Comparison of ENCODE assay signal across 11 cellular contexts in genomic region chr5:57435701-57436134, GRCh38. TPM values are rescaled to one million over a fixed set of nuclear protein-coding genes. Genes with fewer than 3 reads are reported as not detected.
A peak's percentile ranks its signal among the peaks of the same experiment; 100 is the strongest.
DNase-seq lines count a peak whose midpoint lies in the region; ATAC-seq, FAIRE-seq and TF ChIP-seq lines count a peak whose summit lies in the region.
"Had no signal": no experiment of that assay in that cellular context is flagged by ENCODE, and none has a peak within 500 bp of the region (broad histone marks: within the 10 kb centered on the region; RNA-seq: fewer than 3 reads in every experiment).

No MANE protein-coding gene starts in this region.

- no peaks in the 10 kb centered on the region for H3K36me3 ChIP-seq in HepG2 (replicated peaks in 1 of 2; ENCODE audit: control insufficient read depth in 1 of 2, insufficient read depth in 2 of 2, low read length in 2 of 2)
- H3K36me3 ChIP-seq in OCI-LY7 (ENCODE audit: insufficient read depth, low read length): no peaks in the 10 kb centered on the region

- TF ChIP-seq RAD21 in HepG2 (CRISPR knock-in tag; IDR thresholded peaks at IDR 0.05): no peak

- H3K9me3 ChIP-seq in HepG2 (ENCODE audit: low read length): no peaks in the 10 kb centered on the region
- H3K9me3 ChIP-seq in OCI-LY7 (ENCODE audit: low read length): no peaks in the 10 kb centered on the region

- no peaks in the 10 kb centered on the region for H3K9me2 ChIP-seq in OCI-LY7 (ENCODE audit: insufficient read depth, low read length)

- no peaks in the 10 kb centered on the region for H3K27me3 Mint-ChIP-seq in MCF 10A (ENCODE audit: insufficient read depth, unreplicated experiment)
- H3K27me3 Mint-ChIP-seq in activated CD8-positive, alpha-beta T cell treated with anti-CD3 and anti-CD28 coated beads for 36 hours: peaks cover 6% of the 10 kb centered on the region

- no peak for FAIRE-seq in HepG2 (lab: Jason Lieb, UNC)

- H3K27ac ChIP-seq in HepG2 (ENCODE audit: extremely low read length, insufficient read depth, low read length) (no peak overlapping the region), OCI-LY7 (ENCODE audit: low read depth, low read length, poor library complexity, severe bottlenecking) (no peak overlapping the region)
- H3K27ac ChIP-seq: SK-N-MC had no signal

- TF ChIP-seq POLR2A in HepG2 (IDR thresholded peaks at IDR 0.05; ENCODE audit: insufficient read depth in 1 of 2, low read depth in 2 of 2, low read length in 2 of 2): no peak

- H3K4me2 ChIP-seq in HepG2 (ENCODE audit: low read depth, low read length): no peak overlapping the region
- no peak overlapping the region for H3K4me2 ChIP-seq in OCI-LY7 (ENCODE audit: low read length)

- H2AFZ ChIP-seq in HepG2 (ENCODE audit: low read length): no peak overlapping the region
- H2AFZ ChIP-seq in OCI-LY7 (ENCODE audit: low read length): no peak overlapping the region

- peak; percentile 91 for DNase-seq in A172 (ENCODE audit: low spot score)
- DNase-seq in HuH-7 (ENCODE audit: low spot score): peak; percentile 14
- DNase-seq in MCF 10A (ENCODE audit: unreplicated experiment): peak; percentile 59
- peak; percentile 23 for DNase-seq in HepG2 (ENCODE audit: low spot score)
- no peak for DNase-seq in OCI-LY7 (ENCODE audit: low spot score)
- DNase-seq in activated CD8-positive, alpha-beta T cell treated with anti-CD3 and anti-CD28 coated beads for 36 hours: no peak
- no peak for DNase-seq in NCI-H2196 treated with DMSO at 0.1 percent for 48 hours (lab: John Stamatoyannopoulos, UW; ENCODE audit: unreplicated experiment)
- DNase-seq: 8988T, NCI-H2171 had no signal

- TF ChIP-seq CTCF in MCF 10A (IDR thresholded peaks at IDR 0.05; ENCODE audit: unreplicated experiment) (no peak), HepG2 (CRISPR knock-in tag; IDR thresholded peaks at IDR 0.05) (no peak), OCI-LY7 (conservative IDR thresholded peaks at IDR 0.05; ENCODE audit: low read length) (no peak)
- no peak for TF ChIP-seq CTCF in activated CD8-positive, alpha-beta T cell treated with anti-CD3 and anti-CD28 coated beads for 36 hours (IDR thresholded peaks at IDR 0.05)

- 0 out of 5 replicates have a peak, but pooled peaks cover 0 to 3% of the 10 kb centered on the region in 2 experiments for H3K27me3 ChIP-seq in HepG2 (ENCODE audit: control insufficient read depth in 1 of 2, insufficient read depth in 2 of 2, low read length in 2 of 2)

- POLR2A ChIA-PET in MCF 10A (lab: Yijun Ruan, JAX) (interaction anchor here (1.0 to 1.5 kb wide), 2 partner anchors 18 to 60 kb away, joined by 3 read pairs; no protein-coding TSS in a partner anchor), HepG2 (lab: Yijun Ruan, JAX) (no interaction called here), OCI-LY7 (lab: Charles Lee) (no interaction called here)
- POLR2A ChIA-PET in activated CD8-positive, alpha-beta T cell treated with anti-CD3 and anti-CD28 coated beads for 36 hours (lab: Charles Lee): no interaction called here

- peaks cover 32% of the 10 kb centered on the region for H3K4me1 Mint-ChIP-seq in MCF 10A (ENCODE audit: insufficient read depth, unreplicated experiment)
- H3K4me1 Mint-ChIP-seq in activated CD8-positive, alpha-beta T cell treated with anti-CD3 and anti-CD28 coated beads for 36 hours (ENCODE audit: low read depth): no peaks in the 10 kb centered on the region

- no peaks in the 10 kb centered on the region for H4K20me1 ChIP-seq in HepG2 (ENCODE audit: insufficient read depth, low read length)
- no peaks in the 10 kb centered on the region for H4K20me1 ChIP-seq in OCI-LY7 (ENCODE audit: insufficient read depth, low read length)

- intact Hi-C loops in MCF 10A (cut with micrococcal nuclease): no loop called here
- intact Hi-C loops in HepG2 (cut with micrococcal nuclease; ENCODE audit: unreplicated experiment): no loop called here
- intact Hi-C loops in OCI-LY7 (cut with micrococcal nuclease; ENCODE audit: unreplicated experiment): loop anchor here (10.0 kb wide), 1 partner anchor 141 kb away; no protein-coding TSS in a partner anchor
- intact Hi-C loops in activated CD8-positive, alpha-beta T cell treated with anti-CD3 and anti-CD28 coated beads for 36 hours (cut with micrococcal nuclease): no loop called here

- ATAC-seq in HepG2 (no peak), HG02885 (IDR thresholded peaks at IDR 0.05; ENCODE audit: poor library complexity, unreplicated experiment) (no peak)
- no peak for ATAC-seq in activated CD8-positive, alpha-beta T cell treated with anti-CD3 and anti-CD28 coated beads for 36 hours

- H3K9ac ChIP-seq in HepG2 (ENCODE audit: insufficient read depth, low read depth, low read length): no peak overlapping the region

- no peak overlapping the region for H3K4me3 Mint-ChIP-seq in MCF 10A (ENCODE audit: unreplicated experiment)
- H3K4me3 Mint-ChIP-seq in activated CD8-positive, alpha-beta T cell treated with anti-CD3 and anti-CD28 coated beads for 36 hours: no peak overlapping the region

- BruUV-seq in MCF 10A (replicated peaks; lab: Mats Ljungman, UMichigan) (no TSS peak), HepG2 (replicated peaks; lab: Mats Ljungman, UMichigan) (no TSS peak), OCI-LY7 (replicated peaks; lab: Mats Ljungman, UMichigan) (no TSS peak)

- H3K79me2 ChIP-seq in HepG2 (ENCODE audit: insufficient read depth, low read length) (no peaks in the 10 kb centered on the region), OCI-LY7 (ENCODE audit: insufficient read depth, low read depth, low read length) (no peaks in the 10 kb centered on the region)

- 0% methylated on average over 2 of the region's 2 CpGs for WGBS in HepG2 (ENCODE audit: low lambda C conversion rate)

- TF ChIP-seq EP300 in HepG2 (IDR thresholded peaks at IDR 0.05; ENCODE audit: low read depth in 2 of 2, low read length in 2 of 2) (no peak), HepG2 (CRISPR knock-in tag; IDR thresholded peaks at IDR 0.05; ENCODE audit: borderline replicate concordance) (no peak)

- H3K4me3 ChIP-seq in HepG2 (replicated peaks in 1 of 3; ENCODE audit: insufficient read depth in 1 of 3, low read depth in 2 of 3, low read length in 3 of 3): no peak overlapping the region
- H3K4me3 ChIP-seq in OCI-LY7 (ENCODE audit: low read depth, low read length, poor library complexity, severe bottlenecking): no peak overlapping the region
- H3K4me3 ChIP-seq: SK-N-MC had no signal

- no peaks in the 10 kb centered on the region for H3K9me3 Mint-ChIP-seq in MCF 10A (ENCODE audit: unreplicated experiment)
- no peaks in the 10 kb centered on the region for H3K9me3 Mint-ChIP-seq in activated CD8-positive, alpha-beta T cell treated with anti-CD3 and anti-CD28 coated beads for 36 hours

- H3K36me3 Mint-ChIP-seq in MCF 10A (ENCODE audit: insufficient read depth, unreplicated experiment): no peaks in the 10 kb centered on the region
- no peaks in the 10 kb centered on the region for H3K36me3 Mint-ChIP-seq in activated CD8-positive, alpha-beta T cell treated with anti-CD3 and anti-CD28 coated beads for 36 hours (ENCODE audit: low read depth)

- in situ Hi-C loops in HepG2 (cut with HindIII; ENCODE audit: extremely low pct_ligation_motif_present, low pct_unique_long_range_greater_than_20kb): no loop called here

- H3K4me1 ChIP-seq in HepG2 (ENCODE audit: insufficient read depth, low read length) (no peaks in the 10 kb centered on the region), OCI-LY7 (ENCODE audit: insufficient read depth, low read length, poor library complexity, severe bottlenecking) (no peaks in the 10 kb centered on the region)

- H3K27ac Mint-ChIP-seq in MCF 10A (ENCODE audit: low read depth, unreplicated experiment): peak overlapping the region; percentile 32
- no peak overlapping the region for H3K27ac Mint-ChIP-seq in activated CD8-positive, alpha-beta T cell treated with anti-CD3 and anti-CD28 coated beads for 36 hours

- CTCF ChIA-PET in MCF 10A (lab: Yijun Ruan, JAX): interaction anchor here (0.8 to 1.0 kb wide), 3 partner anchors 19 to 920 kb away, joined by 3 read pairs; no protein-coding TSS in a partner anchor
- CTCF ChIA-PET in HepG2 (lab: Yijun Ruan, JAX; ENCODE audit: low intra/inter-chr PET ratio, low total read pairs): no interaction called here
- CTCF ChIA-PET in OCI-LY7 (lab: Charles Lee; ENCODE audit: unreplicated experiment): no interaction called here
- CTCF ChIA-PET in activated CD8-positive, alpha-beta T cell treated with anti-CD3 and anti-CD28 coated beads for 36 hours (lab: Charles Lee): no interaction called here

RNA-seq across cellular contexts. Expression of gene ACTBL2, which starts 46.9 kb away (rescaled TPM):
- 0.05 TPM in 1 of 2 replicates, not detected in the other for total RNA-seq in A172 (2014; rRNA removed; shearing (Covaris generic))
- total RNA-seq in MCF 10A (2022): 0.10 TPM in 1 of 2 replicates, not detected in the other
- not detected in 2 replicates for total RNA-seq in HepG2 (2016; rRNA removed; fragmentation: Illumina TruSeq; extraction: Trizol)
- not detected in 2 replicates for total RNA-seq in HepG2 (2016; cell fraction: cytosol; rRNA removed; fragmentation: Illumina TruSeq; extraction: Trizol; ENCODE audit: low read depth)
- not detected in 2 replicates for total RNA-seq in HepG2 (2016; cell fraction: insoluble cytoplasmic fraction; rRNA removed; fragmentation: Illumina TruSeq; extraction: Trizol)
- total RNA-seq in HepG2 (2016; cell fraction: membrane; rRNA removed; fragmentation: Illumina TruSeq; extraction: Trizol): not detected in 2 replicates
- not detected in 2 replicates for total RNA-seq in HepG2 (2016; cell fraction: nucleus; rRNA removed; fragmentation: Illumina TruSeq; extraction: Trizol)
- not detected in 2 replicates for polyA plus RNA-seq in HepG2 (2011; rRNA removed)
- polyA plus RNA-seq in HepG2 (2011; cell fraction: cytosol; rRNA removed): not detected in 2 replicates
- not detected in 2 replicates for polyA plus RNA-seq in HepG2 (2011; cell fraction: nucleus; rRNA removed)
- not detected in 2 replicates for polyA plus RNA-seq in HepG2 (2012)
- polyA plus RNA-seq in HepG2 (2016; cell fraction: cytosol; fragmentation: Illumina TruSeq; extraction: Trizol; ENCODE audit: low read depth): not detected in 2 replicates
- polyA plus RNA-seq in HepG2 (2016; cell fraction: insoluble cytoplasmic fraction; fragmentation: Illumina TruSeq; extraction: Trizol; ENCODE audit: low read depth): not detected in 2 replicates
- not detected in 2 replicates for polyA plus RNA-seq in HepG2 (2016; cell fraction: membrane; fragmentation: Illumina TruSeq; extraction: Trizol; ENCODE audit: low read depth)
- not detected in 2 replicates for polyA plus RNA-seq in HepG2 (2016; cell fraction: nucleus; fragmentation: Illumina TruSeq; extraction: Trizol; ENCODE audit: insufficient read depth, low read depth)
- 0.30 TPM in 1 of 2 replicates, not detected in the other for polyA minus RNA-seq in HepG2 (2011; rRNA and poly(A)+ RNA removed; ENCODE audit: low replicate concordance)
- not detected in 2 replicates for polyA minus RNA-seq in HepG2 (2011; cell fraction: cytosol; rRNA and poly(A)+ RNA removed)
- polyA minus RNA-seq in HepG2 (2011; cell fraction: nucleus; rRNA and poly(A)+ RNA removed): not detected in 2 replicates
- total RNA-seq in OCI-LY7 (2014; rRNA removed; shearing (Covaris generic)): not detected in 2 replicates
- not detected in 2 replicates for total RNA-seq in OCI-LY7 (2022)
- total RNA-seq in activated CD8-positive, alpha-beta T cell treated with anti-CD3 and anti-CD28 coated beads for 36 hours: not detected

Comparison
In these comparisons a context has a peak if more than half of its experiments do, and no peak if none do; other contexts are left out.
1. DNase-seq: peak in A172 (single experiment), HuH-7 (single experiment), MCF 10A (single experiment) and HepG2 (single experiment); none in OCI-LY7 (single experiment), activated CD8-positive, alpha-beta T cell treated with anti-CD3 and anti-CD28 coated beads for 36 hours (single experiment) and NCI-H2196 treated with DMSO at 0.1 percent for 48 hours (single experiment).